ENCODE assay signal across 9 cellular contexts in genomic region chr1:53956308-53957168, GRCh38. TPM values are rescaled to one million over a fixed set of nuclear protein-coding genes. Genes with fewer than 3 reads are reported as not detected.
DNase-seq lines count a peak whose midpoint lies in the region; ATAC-seq, FAIRE-seq and TF ChIP-seq lines count a peak whose summit lies in the region.
"Had no signal": no experiment of that assay in that cellular context is flagged by ENCODE, and none has a peak within 500 bp of the region (broad histone marks: within the 10 kb centered on the region; RNA-seq: fewer than 3 reads in every experiment).

No MANE protein-coding gene starts in this region.

- FAIRE-seq in K562 (lab: Jason Lieb, UNC): no peak

- no peak for TF ChIP-seq EP300 in K562 (IDR thresholded peaks at IDR 0.05; ENCODE audit: low read length)

- H2AFZ ChIP-seq in K562 (ENCODE audit: low read depth, low read length) (no peak overlapping the region), parathyroid adenoma (no peak overlapping the region)

- no TSS peak for BruUV-seq in K562 (replicated peaks; lab: Mats Ljungman, UMichigan)

- CTCF ChIA-PET in K562 (lab: Yijun Ruan, JAX; ENCODE audit: low intra/inter-chr PET ratio): no interaction called here

- TF ChIP-seq CTCF in K562 (IDR thresholded peaks at IDR 0.05 in 2 of 3, conservative IDR thresholded peaks at IDR 0.05 in 1 of 3; ENCODE audit: insufficient read depth in 2 of 3, low read depth in 1 of 3, low read length in 3 of 3): no peak
- no peak for TF ChIP-seq CTCF in parathyroid adenoma (IDR thresholded peaks at IDR 0.05)

- H3K4me3 ChIP-seq in HAP-1 (no peak overlapping the region), K562 (no peak overlapping the region), parathyroid adenoma (ENCODE audit: low read depth, low read length) (no peak overlapping the region)

- in situ Hi-C loops in HAP-1 (cut with MboI; ENCODE audit: low sequenced_read_pairs) (loop anchor here (5.0 to 25.0 kb wide), 2 partner anchors 94 to 469 kb away; no protein-coding TSS in a partner anchor), K562 (cut with MboI) (no loop called here), ACHN (cut with HindIII; ENCODE audit: low pct_ligation_motif_present, low pct_unique_long_range_greater_than_20kb, low sequenced_read_pairs) (no loop called here)

- H3K27me3 ChIP-seq in HAP-1 (ENCODE audit: low read depth) (no peaks in the 10 kb centered on the region), K562 (ENCODE audit: control insufficient read depth in 2 of 2, insufficient read depth in 2 of 2, low read length in 2 of 2) (no peaks in the 10 kb centered on the region), parathyroid adenoma (ENCODE audit: control insufficient read depth, insufficient read depth, low read length) (no peaks in the 10 kb centered on the region)

- ATAC-seq in K562 (peak; percentile 27), HG02763 (IDR thresholded peaks at IDR 0.05; ENCODE audit: unreplicated experiment) (no peak), HG02885 (IDR thresholded peaks at IDR 0.05; ENCODE audit: poor library complexity, unreplicated experiment) (no peak)

- H3K9me1 ChIP-seq in K562 (ENCODE audit: control insufficient read depth, insufficient read depth, low read length): no peaks in the 10 kb centered on the region

- H3K27ac ChIP-seq in K562 (ENCODE audit: extremely low read depth, low read depth, low read length): peak overlapping the region; percentile 45
- peak overlapping the region; percentile 24 for H3K27ac ChIP-seq in parathyroid adenoma

- POLR2A ChIA-PET in K562 (lab: Yijun Ruan, JAX): interaction anchor here (0.9 to 1.2 kb wide), 4 partner anchors 11 to 60 kb away, joined by 3 to 5 read pairs (median 4); partner anchors contain the start of gene IFT25

- H3K4me2 ChIP-seq in K562 (ENCODE audit: insufficient read depth, low read length): peak overlapping the region; percentile 14; the same call in 1 of the 2 replicates
- H3K4me2 ChIP-seq in parathyroid adenoma (ENCODE audit: low read length): no peak overlapping the region

- H3K79me2 ChIP-seq in K562 (ENCODE audit: control insufficient read depth, insufficient read depth, low read length) (peaks cover 6% of the 10 kb centered on the region; the same call in 1 of the 3 replicates), parathyroid adenoma (no peaks in the 10 kb centered on the region)

- DNase-seq in HAP-1 (ENCODE audit: low spot score in 2 of 2) (peak; percentile 30 to 32), NCI-H187 treated with DMSO at 0.1 percent for 48 hours (lab: John Stamatoyannopoulos, UW) (peak; percentile 55), K562 (ENCODE audit: extremely low read depth in 1 of 4, low spot score in 3 of 4) (no peak), ACHN (no peak), iPS-NIHi11 (ENCODE audit: low spot score) (no peak)
- DNase-seq: activated CD4-positive, alpha-beta T cell treated with anti-CD3 and anti-CD28 coated beads for 48 hours had no signal

- intact Hi-C loops in K562 (cut with micrococcal nuclease): loop anchor here (10.0 kb wide), 1 partner anchor 192 kb away; no protein-coding TSS in a partner anchor

- TF ChIP-seq POLR2A in K562 (conservative IDR thresholded peaks at IDR 0.05): no peak

- H3K36me3 ChIP-seq in HAP-1 (replicated peaks) (peaks cover 28% of the 10 kb centered on the region), K562 (ENCODE audit: control insufficient read depth, insufficient read depth, low read length) (peaks cover 80% of the 10 kb centered on the region), parathyroid adenoma (ENCODE audit: control insufficient read depth, insufficient read depth, low read length) (no peaks in the 10 kb centered on the region)

- peaks cover 27% of the 10 kb centered on the region for H3K4me1 ChIP-seq in HAP-1
- H3K4me1 ChIP-seq in K562 (replicated peaks in 1 of 2; ENCODE audit: control insufficient read depth in 2 of 2, insufficient read depth in 2 of 2, low read length in 2 of 2): peaks cover 0 to 16% of the 10 kb centered on the region in 2 experiments; a peak in 3 of 5 replicates
- H3K4me1 ChIP-seq in parathyroid adenoma: no peaks in the 10 kb centered on the region

- no peak for TF ChIP-seq RAD21 in K562 (CRISPR knock-in tag; conservative IDR thresholded peaks at IDR 0.05 in 1 of 2, IDR thresholded peaks at IDR 0.05 in 1 of 2)

- H3K9me3 ChIP-seq in HAP-1 (no peaks in the 10 kb centered on the region), K562 (replicated peaks; ENCODE audit: control insufficient read depth, insufficient read depth, low read depth, low read length) (no peaks in the 10 kb centered on the region), parathyroid adenoma (ENCODE audit: control insufficient read depth, low read length) (no peaks in the 10 kb centered on the region)

- peak overlapping the region in 1 of 2 experiments; percentile 13; a peak in 1 of 4 replicates for H3K9ac ChIP-seq in K562 (ENCODE audit: insufficient read depth in 1 of 2, low read depth in 2 of 2, low read length in 2 of 2)
- H3K9ac ChIP-seq in parathyroid adenoma: no peak overlapping the region

- WGBS in K562 (ENCODE audit: insufficient coverage, low coverage, missing lambda C conversion rate): 68% methylated on average over 3 of the region's 3 CpGs

- no peaks in the 10 kb centered on the region for H4K20me1 ChIP-seq in K562 (replicated peaks; ENCODE audit: control insufficient read depth, insufficient read depth, low read length)

TF ChIP-seq in K562, 482 proteins besides CTCF, POLR2A, EP300 and RAD21 (continues in another document):
- no peak for TF ChIP-seq MIER1 (IDR thresholded peaks at IDR 0.05; ENCODE audit: low read depth)
- no peak for TF ChIP-seq NR2F6 (CRISPR knock-in tag; IDR thresholded peaks at IDR 0.05)
- TF ChIP-seq ESRRA (IDR thresholded peaks at IDR 0.05; ENCODE audit: borderline replicate concordance, low read depth): peak; percentile 93
- TF ChIP-seq BCL6 (CRISPR knock-in tag; IDR thresholded peaks at IDR 0.05): no peak
- no peak for TF ChIP-seq IRF1 (CRISPR knock-in tag; IDR thresholded peaks at IDR 0.05; ENCODE audit: borderline replicate concordance)
- TF ChIP-seq E2F5 (CRISPR knock-in tag; IDR thresholded peaks at IDR 0.05): no peak

RNA-seq across cellular contexts. Expression of gene LRRC42, which starts 10.4 kb away (rescaled TPM):
- 17.8 and 28.0 TPM in 2 replicates for total RNA-seq in K562 (2011; cell fraction: chromatin; rRNA removed; ENCODE audit: low replicate concordance)
- 12.8 and 13.8 TPM in 2 replicates for total RNA-seq in K562 (2011; cell fraction: nucleolus; rRNA removed)
- total RNA-seq in K562 (2011; cell fraction: nucleoplasm; rRNA removed): 15.5 and 17.3 TPM in 2 replicates
- total RNA-seq in K562 (2014; rRNA removed) (26.0 and 26.2 TPM in 2 replicates), K562 (2014; rRNA removed; fragmentation: Illumina TruSeq; extraction: Trizol) (39.0 and 45.4 TPM in 2 replicates), K562 (2015; rRNA removed; fragmentation: Illumina TruSeq; extraction: Trizol) (35.0 and 35.5 TPM in 2 replicates), K562 (2021) (40.1 and 42.7 TPM in 2 replicates)
- polyA plus RNA-seq in K562 (2011; rRNA removed) (51.9 and 64.1 TPM in 2 replicates), K562 (2014; fragmentation: Illumina TruSeq; extraction: Trizol) (42.0 and 42.9 TPM in 2 replicates), K562 (2014; fragmentation: Nextera tagmentation; extraction: Ambion mirVana) (10 to 100 TPM; 17.3 to 19.1 TPM), K562 (2014; rRNA removed) (33.6 and 35.2 TPM in 2 replicates)
- polyA plus RNA-seq in K562 (2011; cell fraction: cytosol; rRNA removed): 28.3 and 36.7 TPM in 2 replicates
- 17.0 and 23.4 TPM in 2 replicates for polyA plus RNA-seq in K562 (2011; cell fraction: nucleus; rRNA removed)
- polyA plus RNA-seq in K562 (2012): 39.1 and 44.1 TPM in 2 replicates
- polyA minus RNA-seq in K562 (2011; rRNA and poly(A)+ RNA removed): 39.8 and 45.6 TPM in 2 replicates
- 24.0 and 25.1 TPM in 2 replicates for polyA minus RNA-seq in K562 (2011; cell fraction: cytosol; rRNA and poly(A)+ RNA removed)
- 5.8 and 14.1 TPM in 2 replicates for polyA minus RNA-seq in K562 (2011; cell fraction: nucleus; rRNA and poly(A)+ RNA removed)

RNA-seq across cellular contexts. Expression of gene IFT25, which starts 11.0 kb away (rescaled TPM):
- 66.3 and 178 TPM in 2 replicates for total RNA-seq in K562 (2011; cell fraction: chromatin; rRNA removed; ENCODE audit: low replicate concordance)
- total RNA-seq in K562 (2011; cell fraction: nucleolus; rRNA removed): 42.0 and 52.9 TPM in 2 replicates
- total RNA-seq in K562 (2011; cell fraction: nucleoplasm; rRNA removed): 98.8 and 143 TPM in 2 replicates
- total RNA-seq in K562 (2014; rRNA removed): 167 and 181 TPM in 2 replicates
- 147 and 167 TPM in 2 replicates for total RNA-seq in K562 (2014; rRNA removed; fragmentation: Illumina TruSeq; extraction: Trizol)
- 189 and 209 TPM in 2 replicates for total RNA-seq in K562 (2015; rRNA removed; fragmentation: Illumina TruSeq; extraction: Trizol)
- 93.6 and 94.4 TPM in 2 replicates for total RNA-seq in K562 (2021)
- polyA plus RNA-seq in K562 (2011; rRNA removed): 110 and 150 TPM in 2 replicates
- 16.5 and 38.3 TPM in 2 replicates for polyA plus RNA-seq in K562 (2011; cell fraction: cytosol; rRNA removed)
- polyA plus RNA-seq in K562 (2011; cell fraction: nucleus; rRNA removed): 68.4 and 110 TPM in 2 replicates
- 81.2 and 153 TPM in 2 replicates for polyA plus RNA-seq in K562 (2012)
- polyA plus RNA-seq in K562 (2014; fragmentation: Illumina TruSeq; extraction: Trizol): 153 and 157 TPM in 2 replicates
- 100 to 1,000 TPM; 168 to 178 TPM for polyA plus RNA-seq in K562 (2014; fragmentation: Nextera tagmentation; extraction: Ambion mirVana)
- polyA plus RNA-seq in K562 (2014; rRNA removed): 202 and 206 TPM in 2 replicates
- 39.2 and 55.5 TPM in 2 replicates for polyA minus RNA-seq in K562 (2011; rRNA and poly(A)+ RNA removed)
- 14.8 and 15.3 TPM in 2 replicates for polyA minus RNA-seq in K562 (2011; cell fraction: cytosol; rRNA and poly(A)+ RNA removed)
- 39.7 and 75.0 TPM in 2 replicates for polyA minus RNA-seq in K562 (2011; cell fraction: nucleus; rRNA and poly(A)+ RNA removed)

Comparison
In these comparisons a context has a peak if more than half of its experiments do, and no peak if none do; other contexts are left out.
1. DNase-seq: peak in HAP-1 (2 of 2) and NCI-H187 treated with DMSO at 0.1 percent for 48 hours (single experiment); none in K562 (0 of 4), ACHN (single experiment) and iPS-NIHi11 (single experiment).